8 cellular contexts compared by ENCODE assay signal in the genomic region with DNA sequence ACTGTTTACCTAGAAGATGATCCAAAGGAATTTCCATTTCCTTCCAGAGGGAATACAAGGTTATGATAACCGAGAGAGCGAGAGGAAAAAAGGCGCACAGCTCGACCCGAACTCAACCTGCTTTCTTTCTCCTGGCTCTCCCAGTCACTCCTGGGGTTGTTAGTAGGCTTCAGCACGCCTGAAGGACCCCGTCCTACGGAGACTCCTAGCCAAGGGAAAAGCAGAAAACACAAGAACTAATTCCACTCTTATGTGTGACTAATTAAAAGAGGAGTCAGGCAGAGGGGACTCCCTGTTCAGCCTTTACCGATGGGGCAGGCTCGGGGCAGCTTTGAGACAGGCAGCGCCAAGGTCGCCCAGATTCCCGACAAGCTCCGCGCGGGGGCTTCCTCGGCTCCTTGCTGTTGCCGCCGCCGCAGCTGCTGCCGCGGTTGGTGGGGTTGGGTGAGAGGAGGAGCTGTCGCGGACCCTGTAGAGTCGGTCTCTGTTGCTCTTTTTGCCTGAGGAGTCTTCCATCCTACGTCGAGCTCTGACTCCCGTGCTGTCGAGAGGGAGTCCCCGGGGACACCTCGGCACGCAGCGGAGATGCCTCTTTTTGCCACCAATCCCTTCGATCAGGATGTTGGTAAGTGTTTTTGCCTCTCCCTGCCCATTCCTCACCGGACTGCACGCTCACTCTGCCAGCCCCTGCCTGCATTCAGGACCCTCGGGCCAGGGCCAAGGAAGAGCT. TPM values are rescaled to one million over a fixed set of nuclear protein-coding genes. Genes with fewer than 3 reads are reported as not detected.
DNase-seq lines count a peak whose midpoint lies in the region; ATAC-seq and TF ChIP-seq lines count a peak whose summit lies in the region.

TSS of gene STAM (plus strand) at position 397 of the 730 bp plus-strand sequence. CDS start at position 586, 189 bp downstream.

- intact Hi-C loops in left ventricle myocardium superior (cut with micrococcal nuclease) (no loop called here), psoas muscle (cut with DNase I) (loop anchor here (2.0 kb wide), 2 partner anchors 27 to 29 kb away; partner anchors contain the start of gene HACD1 (in 2 of the 2))

- H3K27ac Mint-ChIP-seq in T-helper 17 cell = peak within 1 kb of the TSS; percentile 100

- H3K27me3 ChIP-seq in psoas muscle (ENCODE audit: insufficient read depth in 3 of 3, low read length in 2 of 3) = no peaks in the 10 kb centered on the region

- ATAC-seq in GM18502 (IDR thresholded peaks at IDR 0.05; ENCODE audit: poor library complexity, unreplicated experiment) = peak; percentile 90
- ATAC-seq in HG02943 (IDR thresholded peaks at IDR 0.05; ENCODE audit: low read depth, unreplicated experiment) = peak; percentile 93
- peak; percentile 88 for ATAC-seq in T-helper 17 cell
- ATAC-seq in left ventricle myocardium superior = peak; percentile 94
- ATAC-seq in psoas muscle = peak; percentile 88 to 92 (median 90)

- H3K36me3 ChIP-seq in psoas muscle (ENCODE audit: insufficient read depth in 1 of 2, low read depth in 1 of 2) (peaks cover 0 to 2% of the 10 kb centered on the region in 2 donors), urinary bladder (ENCODE audit: insufficient read depth) (no peaks in the 10 kb centered on the region)

- H3K9me3 ChIP-seq in T-helper 17 cell (ENCODE audit: control insufficient read depth, low read length, poor library complexity, severe bottlenecking) = no peaks in the 10 kb centered on the region
- no peaks in the 10 kb centered on the region for H3K9me3 ChIP-seq in psoas muscle

- H3K36me3 Mint-ChIP-seq in T-helper 17 cell (ENCODE audit: low read depth) = peaks cover 2% of the 10 kb centered on the region

- TF ChIP-seq CTCF in psoas muscle (IDR thresholded peaks at IDR 0.05) = no peak

- peak within 1 kb of the TSS; percentile 99 for H3K27ac ChIP-seq in psoas muscle
- H3K27ac ChIP-seq in urinary bladder (ENCODE audit: low read depth) = peak within 1 kb of the TSS; percentile 96

- H3K4me3 Mint-ChIP-seq in T-helper 17 cell = peak within 1 kb of the TSS; percentile 98

- no peaks in the 10 kb centered on the region for H3K27me3 Mint-ChIP-seq in T-helper 17 cell

- peaks cover 33% of the 10 kb centered on the region for H3K4me1 ChIP-seq in psoas muscle
- H3K4me1 ChIP-seq in urinary bladder (ENCODE audit: insufficient read depth) = no peaks in the 10 kb centered on the region

- 0 to 1% (median 0%) methylated on average over 32 to 37 of the region's 37 CpGs for WGBS in psoas muscle, 3 donors
- WGBS in urinary bladder = under 1% methylated on average over 37 of the region's 37 CpGs

- DNase-seq in NCI-H187 (lab: John Stamatoyannopoulos, UW) (peak; percentile 79 to 83), T-helper 17 cell (peak; percentile 89 to 93 (median 90)), amygdala (lab: John Stamatoyannopoulos, UW) (peak; percentile 12 to 96 (median 84)), left ventricle myocardium superior (peak; percentile 94), psoas muscle (peak; percentile 92 to 96)

- peaks cover 36% of the 10 kb centered on the region for H3K4me1 Mint-ChIP-seq in T-helper 17 cell

- H3K4me3 ChIP-seq in psoas muscle = peak within 1 kb of the TSS; percentile 90
- peak within 1 kb of the TSS; percentile 80 for H3K4me3 ChIP-seq in urinary bladder (ENCODE audit: low read depth, low read length)

RNA-seq across cellular contexts. Expression of gene STAM, which starts in this region (rescaled TPM):
- total RNA-seq in T-helper 17 cell (10 to 100 TPM; 55.9 to 65.8 TPM), left ventricle myocardium superior (22.8 TPM), psoas muscle (10 to 100 TPM; 22.1 to 42.4 (median 36.1) TPM), urinary bladder (55.0 TPM)
- polyA plus RNA-seq in psoas muscle (10 to 100 TPM; 16.3 to 31.9 (median 20.0) TPM), urinary bladder (12.5 TPM)

Comparison
In these comparisons a context has a peak if more than half of its experiments do, and no peak if none do; other contexts are left out.
1. Peak in every context shown above with its lines: DNase-seq, ATAC-seq, H3K4me3 ChIP-seq and H3K27ac ChIP-seq.